ENCODE assay signal across 18 cellular contexts in the genomic region with DNA sequence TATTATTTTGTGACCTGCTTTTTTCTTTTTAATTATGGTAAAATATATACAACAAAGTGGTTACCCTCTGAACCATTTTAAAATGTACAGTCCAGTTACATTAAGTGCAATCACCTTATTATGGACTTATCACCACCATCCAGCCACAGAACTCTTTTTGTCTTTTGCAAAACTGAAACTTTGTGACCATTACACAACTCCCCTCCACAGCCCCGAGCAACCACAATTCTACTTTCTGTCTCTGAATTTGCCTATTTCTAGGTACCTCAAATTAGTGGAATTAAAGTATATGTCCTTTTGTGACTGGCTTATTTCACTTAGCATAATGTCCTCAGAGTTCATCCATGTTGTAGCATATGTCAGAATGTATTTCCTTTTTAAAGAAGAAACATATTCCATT.
"Had no signal": no experiment of that assay in that cellular context is flagged by ENCODE, and none has a peak within 500 bp of the region (broad histone marks: within the 10 kb centered on the region; RNA-seq: fewer than 3 reads in every experiment).

No MANE protein-coding gene starts in this region.

- ATAC-seq: stimulated activated effector memory CD8-positive, alpha-beta T cell treated with anti-CD3 and anti-CD28 coated beads, Interleukin-12 subunit alpha, Interleukin-12 subunit beta, amount 100 ng/mL, for 72 hours; upper lobe of right lung had no signal

- H3K27ac ChIP-seq: coronary artery, esophagus squamous epithelium, left ventricle myocardium inferior, thoracic aorta, upper lobe of right lung had no signal

- H3K4me1 ChIP-seq: esophagus squamous epithelium, upper lobe of right lung had no signal

- H3K4me3 ChIP-seq: coronary artery, esophagus squamous epithelium, left ventricle myocardium inferior, thoracic aorta, upper lobe of right lung had no signal

- H3K36me3 ChIP-seq: esophagus squamous epithelium, left ventricle myocardium inferior, thoracic aorta, upper lobe of right lung had no signal

- DNase-seq: activated CD4-positive, alpha-beta T cell treated with anti-CD3 and anti-CD28 coated beads, Interleukin-2, amount 10 ng/mL, durations not matched to agents 7 days and 5 days; activated CD8-positive, alpha-beta memory T cell treated with anti-CD3 and anti-CD28 coated beads for 24 hours; activated naive CD8-positive, alpha-beta T cell treated with anti-CD3 and anti-CD28 coated beads for 36 hours; amygdala; central memory CD4-positive, alpha-beta T cell; esophagus squamous epithelium; hypothalamus; kidney; left ventricle myocardium inferior; mesendoderm; nucleus accumbens; posterior cingulate gyrus; retina; stimulated activated CD4-positive, alpha-beta T cell treated with anti-CD3 and anti-CD28 coated beads, Interleukin-12 subunit alpha, Interleukin-12 subunit beta, amount 100 ng/mL, for 4 hours; upper lobe of right lung had no signal

- H3K9me3 ChIP-seq: thoracic aorta, upper lobe of right lung had no signal

- H3K27me3 ChIP-seq: esophagus squamous epithelium, upper lobe of right lung had no signal
